ENCODE assay signal across 24 cellular contexts in genomic region chrX:74277846-74278245, GRCh38. TPM values are rescaled to one million over a fixed set of nuclear protein-coding genes. Genes with fewer than 3 reads are reported as not detected.
A peak's percentile ranks its signal among the peaks of the same experiment; 100 is the strongest.
DNase-seq lines count a peak whose midpoint lies in the region; ATAC-seq, FAIRE-seq and TF ChIP-seq lines count a peak whose summit lies in the region.
"Had no signal": no experiment of that assay in that cellular context is flagged by ENCODE, and none has a peak within 500 bp of the region (broad histone marks: within the 10 kb centered on the region; RNA-seq: fewer than 3 reads in every experiment).

No MANE protein-coding gene starts in this region.

- H3K4ac ChIP-seq in H9 (ENCODE audit: low read depth, low read length), result no peak overlapping the region

- no peak overlapping the region for H3K4me3 Mint-ChIP-seq in H9
- H3K4me3 Mint-ChIP-seq: CD4-positive, alpha-beta memory T cell; GM23338; HFFc6 had no signal

- H3K4me1 ChIP-seq in H9 (ENCODE audit: insufficient read depth, low read length), result peaks cover 14% of the 10 kb centered on the region
- no peaks in the 10 kb centered on the region; a peak in 1 of 5 replicates for H3K4me1 ChIP-seq in K562 (replicated peaks in 1 of 2; ENCODE audit: control insufficient read depth in 2 of 2, insufficient read depth in 2 of 2, low read length in 2 of 2)

- in situ Hi-C loops in K562 (cut with MboI), result no loop called here

- H3K27ac ChIP-seq in H9 (ENCODE audit: insufficient read length, low read depth, low read length) (no peak overlapping the region), K562 (ENCODE audit: extremely low read depth, low read depth, low read length) (no peak overlapping the region; the same call in 2 of the 3 replicates)

- no peak overlapping the region for H4K8ac ChIP-seq in H9 (replicated peaks; ENCODE audit: insufficient read length, low read depth, low read length)

- no peaks in the 10 kb centered on the region for H3K23me2 ChIP-seq in H9 (ENCODE audit: insufficient read length, low read depth, low read length, poor library complexity, severe bottlenecking)

- H3T11ph ChIP-seq in H9 (ENCODE audit: low read length), result no peak overlapping the region

- TF ChIP-seq RAD21 in K562 (CRISPR knock-in tag; conservative IDR thresholded peaks at IDR 0.05 in 1 of 2, IDR thresholded peaks at IDR 0.05 in 1 of 2), result no peak

- H2AFZ ChIP-seq in H9 (ENCODE audit: low read length), result no peak overlapping the region
- H2AFZ ChIP-seq in K562 (ENCODE audit: low read depth, low read length), result no peak overlapping the region
- H2AFZ ChIP-seq: GM23338 had no signal

- no peak overlapping the region for H2BK5ac ChIP-seq in H9 (ENCODE audit: insufficient read length, low read length)

- peaks cover 63 to 86% (median 78%) of the 10 kb centered on the region in 3 experiments; a peak in 6 of 7 replicates for H3K36me3 Mint-ChIP-seq in H9 (ENCODE audit: insufficient read depth in 1 of 3, low read depth in 3 of 3)

- no peaks in the 10 kb centered on the region for H3K9me3 Mint-ChIP-seq in H9
- H3K9me3 Mint-ChIP-seq: GM23338, HFFc6 had no signal

- no peak overlapping the region for H2BK15ac ChIP-seq in H9 (ENCODE audit: low read depth, low read length)

- CTCF ChIA-PET in K562 (lab: Yijun Ruan, JAX; ENCODE audit: low intra/inter-chr PET ratio), result no interaction called here

- H3K27ac Mint-ChIP-seq in H9, result peak overlapping the region in 2 of 3 experiments; percentile 72 to 73; a peak in 2 of 7 replicates
- H3K27ac Mint-ChIP-seq: GM23338, HFFc6 had no signal

- H3K23ac ChIP-seq in H9 (ENCODE audit: insufficient read length, low read depth, low read length), result no peak overlapping the region

- DNase-seq in H9 (no peak), K562 (ENCODE audit: extremely low read depth in 1 of 4, low spot score in 3 of 4) (peak in 2 of 4 experiments; percentile 29 to 36), erythroblast (lab: John Stamatoyannopoulos, UW) (peak; percentile 8 to 55), anterior cingulate cortex (lab: John Stamatoyannopoulos, UW) (no peak), NCI-H2107 treated with DMSO at 0.1 percent for 48 hours (lab: John Stamatoyannopoulos, UW; ENCODE audit: unreplicated experiment) (no peak)
- DNase-seq in stimulated activated CD4-positive, alpha-beta T cell treated with anti-CD3 and anti-CD28 coated beads, Interleukin-15, amount 100 ng/mL, for 24 hours, result no peak
- DNase-seq: 8988T; C1 segment of cervical spinal cord; Calu3; CD4-positive, alpha-beta memory T cell; COR-L47; DMS53; DMS79 treated with DMSO at 0.1 percent for 48 hours; GF-D8; HFFc6 had no signal

- TF ChIP-seq POLR2A in K562 (conservative IDR thresholded peaks at IDR 0.05), result no peak
- TF ChIP-seq POLR2A in erythroblast (IDR thresholded peaks at IDR 0.05; ENCODE audit: low read length), result no peak

- WGBS in H9 (ENCODE audit: extremely low coverage, insufficient read length, low lambda C conversion rate), result no CpG with 5 or more reads among the region's 1 CpG
- WGBS in K562 (ENCODE audit: insufficient coverage, low coverage, missing lambda C conversion rate), result no CpG with 5 or more reads among the region's 1 CpG

- no peaks in the 10 kb centered on the region for H3K27me3 Mint-ChIP-seq in H9 (ENCODE audit: low read depth)
- H3K27me3 Mint-ChIP-seq: CD4-positive, alpha-beta memory T cell had no signal

- H4K5ac ChIP-seq in H9 (ENCODE audit: insufficient read length, low read depth, low read length), result no peak overlapping the region

- peaks cover 74% of the 10 kb centered on the region for H3K36me3 ChIP-seq in K562 (ENCODE audit: control insufficient read depth, insufficient read depth, low read length)

- H3K9me3 ChIP-seq in H9 (ENCODE audit: control insufficient read depth, low read depth, low read length) (no peaks in the 10 kb centered on the region), K562 (replicated peaks; ENCODE audit: control insufficient read depth, insufficient read depth, low read depth, low read length) (no peaks in the 10 kb centered on the region)
- H3K9me3 ChIP-seq: HAP-1 had no signal

- H3K27me3 ChIP-seq in H9 (ENCODE audit: insufficient read depth, low read length) (no peaks in the 10 kb centered on the region), K562 (ENCODE audit: control insufficient read depth in 2 of 2, insufficient read depth in 2 of 2, low read length in 2 of 2) (no peaks in the 10 kb centered on the region)

- peaks cover 5% of the 10 kb centered on the region for H3K79me1 ChIP-seq in H9 (ENCODE audit: insufficient read depth, low read depth, low read length, poor library complexity, severe bottlenecking)

- ATAC-seq in K562, result peak; percentile 78
- ATAC-seq: GM23338 had no signal

- H2BK120ac ChIP-seq in H9 (ENCODE audit: low read depth, low read length, poor library complexity, severe bottlenecking), result no peak overlapping the region

- H3K56ac ChIP-seq in H9 (ENCODE audit: insufficient read length, low read depth, low read length), result no peak overlapping the region

- no peak overlapping the region for H4K91ac ChIP-seq in H9 (ENCODE audit: insufficient read length, low read depth, low read length)

- TF ChIP-seq EP300 in K562 (IDR thresholded peaks at IDR 0.05; ENCODE audit: low read length), result peak; percentile 43; the same call in 1 of the 2 replicates

- intact Hi-C loops in K562 (cut with micrococcal nuclease), result no loop called here

- no peaks in the 10 kb centered on the region for H3K9me1 ChIP-seq in K562 (ENCODE audit: control insufficient read depth, insufficient read depth, low read length)

- H3K79me2 ChIP-seq in H9 (ENCODE audit: insufficient read depth, low read length), result peaks cover 3% of the 10 kb centered on the region; the same call in 1 of the 2 replicates
- H3K79me2 ChIP-seq in K562 (ENCODE audit: control insufficient read depth, insufficient read depth, low read length), result peaks cover under 1% of the 10 kb centered on the region; the same call in 1 of the 3 replicates

- FAIRE-seq in K562 (lab: Jason Lieb, UNC), result peak; percentile 15
- FAIRE-seq: GM12891, GM18507 had no signal

- peaks cover 29 to 37% of the 10 kb centered on the region in 2 experiments for H3K4me1 Mint-ChIP-seq in H9

- no peak overlapping the region for H3K9ac ChIP-seq in H9 (ENCODE audit: extremely low read depth, insufficient read length, low read length)
- no peak overlapping the region for H3K9ac ChIP-seq in K562 (ENCODE audit: insufficient read depth in 1 of 2, low read depth in 2 of 2, low read length in 2 of 2)

- no peak overlapping the region for H2AK5ac ChIP-seq in H9 (ENCODE audit: insufficient read length, low read length)

- H3K14ac ChIP-seq in H9 (ENCODE audit: insufficient read depth, low read length), result no peak overlapping the region

- POLR2A ChIA-PET in K562 (lab: Yijun Ruan, JAX), result no interaction called here

- no peak overlapping the region for H2BK12ac ChIP-seq in H9 (ENCODE audit: insufficient read length, low read depth, low read length)

- no peak for TF ChIP-seq CTCF in H9 (conservative IDR thresholded peaks at IDR 0.05)
- TF ChIP-seq CTCF in K562 (IDR thresholded peaks at IDR 0.05 in 2 of 3, conservative IDR thresholded peaks at IDR 0.05 in 1 of 3; ENCODE audit: insufficient read depth in 2 of 3, low read depth in 1 of 3, low read length in 3 of 3), result no peak

- H3K18ac ChIP-seq in H9 (ENCODE audit: insufficient read length, low read depth, low read length), result no peak overlapping the region

- H4K20me1 ChIP-seq in H9 (ENCODE audit: control insufficient read depth, insufficient read depth, insufficient read length) (no peaks in the 10 kb centered on the region), K562 (replicated peaks; ENCODE audit: control insufficient read depth, insufficient read depth, low read length) (no peaks in the 10 kb centered on the region)

- H2BK20ac ChIP-seq in H9 (ENCODE audit: low read depth, low read length, poor library complexity, severe bottlenecking), result no peak overlapping the region

- H3K4me2 ChIP-seq in H9 (ENCODE audit: insufficient read depth, insufficient read length, low read length), result no peak overlapping the region
- H3K4me2 ChIP-seq in K562 (ENCODE audit: insufficient read depth, low read length), result no peak overlapping the region
- H3K4me2 ChIP-seq: GM23338 had no signal

- BruUV-seq in K562 (replicated peaks; lab: Mats Ljungman, UMichigan), result no TSS peak

- no peak overlapping the region for H3K4me3 ChIP-seq in K562
- H3K4me3 ChIP-seq: GM23338, HAP-1 had no signal

TF ChIP-seq in K562, 482 proteins besides CTCF, POLR2A, EP300 and RAD21 (continues in another document):
- TF ChIP-seq TCF3 (CRISPR knock-in tag; IDR thresholded peaks at IDR 0.05), result peak; percentile 86
- peak; percentile 59; the same call in 1 of the 2 replicates for TF ChIP-seq ZNF384 (IDR thresholded peaks at IDR 0.05; ENCODE audit: low read depth, low read length)
- peak; percentile 70 for TF ChIP-seq CBFA2T2 (conservative IDR thresholded peaks at IDR 0.05)
- no peak for TF ChIP-seq PHF8 (IDR thresholded peaks at IDR 0.05; ENCODE audit: borderline replicate concordance, low read length)
- peak; percentile 23 for TF ChIP-seq MEIS2 (IDR thresholded peaks at IDR 0.05; ENCODE audit: partially characterized antibody)
- peak; percentile 70 for TF ChIP-seq NCOR1 (IDR thresholded peaks at IDR 0.05)
- TF ChIP-seq SMARCA4 (IDR thresholded peaks at IDR 0.05), result peak; percentile 65; the same call in 1 of the 2 replicates
- peak; percentile 84 for TF ChIP-seq TAL1 (IDR thresholded peaks at IDR 0.05)
- TF ChIP-seq STAT5A (IDR thresholded peaks at IDR 0.05; ENCODE audit: borderline replicate concordance, low read length), result peak; percentile 79
- TF ChIP-seq PHF20 (IDR thresholded peaks at IDR 0.05; ENCODE audit: partially characterized antibody), result no peak
- peak; percentile 77 for TF ChIP-seq DPF2 (IDR thresholded peaks at IDR 0.05)
- peak; percentile 86 for TF ChIP-seq ARID1B (IDR thresholded peaks at IDR 0.05)
- no peak for TF ChIP-seq LEF1 (IDR thresholded peaks at IDR 0.05)

RNA-seq across cellular contexts. Expression of gene ZCCHC13, which starts 26.1 kb away (rescaled TPM):
- not detected in 2 replicates for total RNA-seq in H9 (2021)
- total RNA-seq in K562 (2011; cell fraction: chromatin; rRNA removed; ENCODE audit: low replicate concordance), result not detected in 2 replicates
- not detected in 2 replicates for total RNA-seq in K562 (2011; cell fraction: nucleolus; rRNA removed)
- total RNA-seq in K562 (2011; cell fraction: nucleoplasm; rRNA removed), result not detected in 2 replicates
- not detected in 2 replicates for total RNA-seq in K562 (2014; rRNA removed)
- not detected in 2 replicates for total RNA-seq in K562 (2014; rRNA removed; fragmentation: Illumina TruSeq; extraction: Trizol)
- total RNA-seq in K562 (2015; rRNA removed; fragmentation: Illumina TruSeq; extraction: Trizol), result not detected in 2 replicates
- not detected in 2 replicates for total RNA-seq in K562 (2021)
- polyA plus RNA-seq in K562 (2011; rRNA removed), result not detected in 2 replicates
- polyA plus RNA-seq in K562 (2011; cell fraction: cytosol; rRNA removed), result not detected in 2 replicates
- not detected in 2 replicates for polyA plus RNA-seq in K562 (2011; cell fraction: nucleus; rRNA removed)
- not detected in 2 replicates for polyA plus RNA-seq in K562 (2012)
- polyA plus RNA-seq in K562 (2014; fragmentation: Illumina TruSeq; extraction: Trizol), result not detected in 2 replicates
- polyA plus RNA-seq in K562 (2014; fragmentation: Nextera tagmentation; extraction: Ambion mirVana), result not detected
- not detected in 2 replicates for polyA plus RNA-seq in K562 (2014; rRNA removed)
- polyA minus RNA-seq in K562 (2011; rRNA and poly(A)+ RNA removed), result not detected in 2 replicates
- not detected in 2 replicates for polyA minus RNA-seq in K562 (2011; cell fraction: cytosol; rRNA and poly(A)+ RNA removed)
- not detected in 2 replicates for polyA minus RNA-seq in K562 (2011; cell fraction: nucleus; rRNA and poly(A)+ RNA removed)
- total RNA-seq: A673; Calu3; CD4-positive, alpha-beta memory T cell; Daoy; G401; GM23338; H4; HFFc6 had no signal
- polyA plus RNA-seq: BJ; CD4-positive, alpha-beta memory T cell; GM23338 had no signal

Comparison
In these comparisons a context has a peak if more than half of its experiments do, and no peak if none do; other contexts are left out.
1. DNase-seq: peak in erythroblast (2 of 2); none in H9 (single experiment), stimulated activated CD4-positive, alpha-beta T cell treated with anti-CD3 and anti-CD28 coated beads, Interleukin-15, amount 100 ng/mL, for 24 hours (single experiment), anterior cingulate cortex (0 of 58) and NCI-H2107 treated with DMSO at 0.1 percent for 48 hours (single experiment).